Comparison of ENCODE assay signal across 28 cellular contexts in genomic region chr7:90225181-90225580, GRCh38. TPM values are rescaled to one million over a fixed set of nuclear protein-coding genes. Genes with fewer than 3 reads are reported as not detected.
DNase-seq lines count a peak whose midpoint lies in the region; FAIRE-seq and TF ChIP-seq lines count a peak whose summit lies in the region.
"Had no signal": no experiment of that assay in that cellular context is flagged by ENCODE, and none has a peak within 500 bp of the region (broad histone marks: within the 10 kb centered on the region; RNA-seq: fewer than 3 reads in every experiment).

No MANE protein-coding gene starts in this region.

- DNase-seq in D721Med (ENCODE audit: insufficient read length, low spot score) (no peak), NCI-H82 treated with DMSO at 0.1 percent for 48 hours (lab: John Stamatoyannopoulos, UW; ENCODE audit: unreplicated experiment) (peak; percentile 42), dermis blood vessel endothelial cell (no peak), GM12891 (ENCODE audit: insufficient read length, low spot score) (no peak)
- no peak for DNase-seq in activated CD4-positive, CD25-positive, alpha-beta regulatory T cell (lab: John Stamatoyannopoulos, UW)
- DNase-seq: AML-193; CD4-positive, alpha-beta T cell; DMS79; EL; GDM1; IMR-90; KG1; MM.1S; NCI-H1048; NCI-H1417; NCI-H1694; NCI-H2029 treated with DMSO at 0.1 percent for 48 hours; NCI-H446; NCI-H524 treated with DMSO at 0.1 percent for 48 hours; NCI-H774; PC-9; T-helper 1 cell had no signal

- H3K27ac ChIP-seq in HUES6 (ENCODE audit: low read depth, low read length) (peak overlapping the region; percentile 5; the same call in 1 of the 2 replicates), iPS-20b (ENCODE audit: low read length) (no peak overlapping the region)
- H3K27ac ChIP-seq: A549; BLaER1 treated with 17β-estradiol and CSF1 and Interleukin-3, amounts not matched to agents 10 nM and 100 nM; PC-9; SJSA1 had no signal

- H3K4me1 ChIP-seq in HUES6 (ENCODE audit: control insufficient read depth, insufficient read depth, low read length) (peaks cover 18% of the 10 kb centered on the region), iPS-20b (ENCODE audit: insufficient read depth, low read length) (peaks cover 22% of the 10 kb centered on the region; the same call in 1 of the 2 replicates)
- H3K4me1 ChIP-seq: BLaER1 treated with 17β-estradiol and CSF1 and Interleukin-3, amounts not matched to agents 10 nM and 100 nM; SJSA1 had no signal

- H3K36me3 ChIP-seq in HUES6 (ENCODE audit: control insufficient read depth, insufficient read depth, low read length) (no peaks in the 10 kb centered on the region; the same call in 1 of the 2 replicates), iPS-20b (ENCODE audit: insufficient read depth, low read depth, low read length) (peaks cover 15% of the 10 kb centered on the region; the same call in 1 of the 2 replicates)
- H3K36me3 ChIP-seq: BLaER1 treated with 17β-estradiol and CSF1 and Interleukin-3, amounts not matched to agents 10 nM and 100 nM; SJSA1 had no signal

- TF ChIP-seq CTCF in D721Med (IDR thresholded peaks at IDR 0.05; ENCODE audit: insufficient read depth, missing control alignments) = no peak

- peak; percentile 94 for FAIRE-seq in D721Med (lab: Jason Lieb, UNC)
- no peak for FAIRE-seq in GM12891 (lab: Jason Lieb, UNC)
- FAIRE-seq: A549, GM12878 had no signal

- H3K4me3 ChIP-seq in HUES6 (ENCODE audit: low read depth, low read length) = no peak overlapping the region
- H3K4me3 ChIP-seq in iPS-20b (ENCODE audit: low read length) = peak overlapping the region; percentile 51; the same call in 1 of the 2 replicates
- H3K4me3 ChIP-seq: A549; BLaER1 treated with 17β-estradiol and CSF1 and Interleukin-3, amounts not matched to agents 10 nM and 100 nM; GM12878; PC-9; SJSA1 had no signal

- H3K9ac ChIP-seq in HUES6 (ENCODE audit: low read length) (no peak overlapping the region), iPS-20b (ENCODE audit: low read depth, low read length) (peak overlapping the region; percentile 43; the same call in 1 of the 2 replicates)
- H3K9ac ChIP-seq: BLaER1 treated with 17β-estradiol and CSF1 and Interleukin-3, amounts not matched to agents 10 nM and 100 nM had no signal

- no peaks in the 10 kb centered on the region for H3K9me3 ChIP-seq in HUES6 (ENCODE audit: control insufficient read depth, insufficient read depth, low read depth, low read length)
- H3K9me3 ChIP-seq in iPS-20b (ENCODE audit: insufficient read depth, low read depth, low read length) = no peaks in the 10 kb centered on the region
- H3K9me3 ChIP-seq: A549; BLaER1 treated with 17β-estradiol and CSF1 and Interleukin-3, amounts not matched to agents 10 nM and 100 nM; SJSA1 had no signal

- no peak for TF ChIP-seq POLR2A in GM12891 (IDR thresholded peaks at IDR 0.05; ENCODE audit: low read depth, low read length)

- H3K27me3 ChIP-seq in HUES6 (ENCODE audit: control insufficient read depth, insufficient read depth, low read length) (no peaks in the 10 kb centered on the region), iPS-20b (ENCODE audit: insufficient read depth, low read length) (no peaks in the 10 kb centered on the region)
- H3K27me3 ChIP-seq: BLaER1 treated with 17β-estradiol and CSF1 and Interleukin-3, amounts not matched to agents 10 nM and 100 nM; SJSA1 had no signal

TF ChIP-seq in GM12891, 5 proteins besides CTCF, POLR2A, EP300 and RAD21:
- TF ChIP-seq SPI1 (IDR thresholded peaks at IDR 0.05; ENCODE audit: low read depth, low read length) (no peak), TAF1 (IDR thresholded peaks at IDR 0.05; ENCODE audit: low read depth, low read length) (no peak), PAX5 (IDR thresholded peaks at IDR 0.05; ENCODE audit: insufficient read depth, low read length, severe bottlenecking) (no peak), POU2F2 (IDR thresholded peaks at IDR 0.05; ENCODE audit: low read depth, low read length) (no peak), POLR2AphosphoS5 (IDR thresholded peaks at IDR 0.05; ENCODE audit: low read depth, low read length) (no peak)

RNA-seq across cellular contexts. Expression of gene STEAP2, which starts 13.6 kb away (rescaled TPM):
- total RNA-seq in dermis blood vessel endothelial cell = 1.4 and 1.7 TPM in 2 replicates
- polyA plus RNA-seq in GM12891 (2012; ENCODE audit: low read depth, missing spikeins) = 0.05 TPM
- total RNA-seq: CD4-positive, alpha-beta T cell had no signal

RNA-seq across cellular contexts. Expression of gene CFAP69, which starts 19.8 kb away (rescaled TPM):
- total RNA-seq in dermis blood vessel endothelial cell = 1.1 and 1.9 TPM in 2 replicates
- 0.41 TPM for polyA plus RNA-seq in GM12891 (2012; ENCODE audit: low read depth, missing spikeins)
- total RNA-seq: CD4-positive, alpha-beta T cell had no signal
